In genomic region chr18:13381907-13382682, GRCh38 we compare ENCODE assay signal across 8 cellular contexts.
DNase-seq lines count a peak whose midpoint lies in the region; ATAC-seq and TF ChIP-seq lines count a peak whose summit lies in the region.

No MANE protein-coding gene starts in this region.

- H3K4me3 ChIP-seq in heart right ventricle: peak overlapping the region in 8 of 10 donors; percentile 21 to 46 (median 36)

- WGBS in heart right ventricle, 2 donors: 17 to 25% methylated on average over 20 of the region's 20 CpGs

- H3K36me3 ChIP-seq in heart right ventricle: no peaks in the 10 kb centered on the region

- H3K27ac ChIP-seq in heart right ventricle: peak overlapping the region; percentile 74 to 92 (median 82)

- intact Hi-C loops in heart right ventricle (cut with DNase I): loop anchor here in 3 of 10 donors (2.0 to 10.0 kb wide), 8 partner anchors 40 to 233 kb away; partner anchors contain the start of gene LDLRAD4 (in 1 of the 3)

- TF ChIP-seq CTCF in heart right ventricle (IDR thresholded peaks at IDR 0.05): no peak

- ATAC-seq in heart right ventricle (peak; percentile 70 to 90 (median 84)), GM18519 (IDR thresholded peaks at IDR 0.05; ENCODE audit: low FRiP score, unreplicated experiment) (no peak)

- no peaks in the 10 kb centered on the region for H3K9me3 ChIP-seq in heart right ventricle

- H3K4me1 ChIP-seq in heart right ventricle: peaks cover 15 to 81% (median 56%) of the 10 kb centered on the region in 9 donors

- peak; percentile 31 to 36 for DNase-seq in activated CD4-positive, alpha-beta T cell treated with anti-CD3 and anti-CD28 coated beads for 4 hours
- no peak for DNase-seq in activated CD4-positive, alpha-beta T cell treated with anti-CD3 and anti-CD28 coated beads for 1 hour
- DNase-seq in NCI-H1048 (lab: John Stamatoyannopoulos, UW) (peak; percentile 29), amniotic epithelial cell (ENCODE audit: low read depth) (peak; percentile 58), heart right ventricle (peak; percentile 69 to 84), putamen (ENCODE audit: low spot score) (peak; percentile 55), D341Med (ENCODE audit: low spot score) (no peak)

- no peaks in the 10 kb centered on the region for H3K27me3 ChIP-seq in heart right ventricle

Comparison
In these comparisons a context has a peak if more than half of its experiments do, and no peak if none do; other contexts are left out.
1. DNase-seq: peak in activated CD4-positive, alpha-beta T cell treated with anti-CD3 and anti-CD28 coated beads for 4 hours (2 of 2), NCI-H1048 (single experiment), amniotic epithelial cell (single experiment), heart right ventricle (2 of 2) and putamen (single experiment); none in activated CD4-positive, alpha-beta T cell treated with anti-CD3 and anti-CD28 coated beads for 1 hour (single experiment) and D341Med (single experiment).